Comparison of ENCODE assay signal across 8 cellular contexts in genomic region chr5:180799194-180799593, GRCh38. TPM values are rescaled to one million over a fixed set of nuclear protein-coding genes. Genes with fewer than 3 reads are reported as not detected.
DNase-seq lines count a peak whose midpoint lies in the region; ATAC-seq and TF ChIP-seq lines count a peak whose summit lies in the region.

No MANE protein-coding gene starts in this region.

- H3K4me1 ChIP-seq in BLaER1 treated with 17β-estradiol and CSF1 and Interleukin-3, amounts not matched to agents 10 nM and 100 nM = peaks cover 70 to 89% (median 79%) of the 10 kb centered on the region in 10 experiments
- peaks cover 12% of the 10 kb centered on the region for H3K4me1 ChIP-seq in HEK293 (ENCODE audit: control insufficient read depth, insufficient read depth, low read length)
- H3K4me1 ChIP-seq in lung (ENCODE audit: control insufficient read depth in 2 of 2, insufficient read depth in 2 of 2, low read length in 2 of 2) = peaks cover 29 to 43% of the 10 kb centered on the region in 2 donors

- peak overlapping the region in 3 of 10 experiments; percentile 91 to 96 (median 95); a peak in 5 of 20 replicates for H3K4me3 ChIP-seq in BLaER1 treated with 17β-estradiol and CSF1 and Interleukin-3, amounts not matched to agents 10 nM and 100 nM
- no peak overlapping the region for H3K4me3 ChIP-seq in HEK293 (ENCODE audit: low read depth, low read length)
- no peak overlapping the region for H3K4me3 ChIP-seq in astrocyte of the cerebellum (ENCODE audit: low read depth, low read length)
- no peak overlapping the region for H3K4me3 ChIP-seq in lung

- H3K27me3 ChIP-seq in BLaER1 treated with 17β-estradiol and CSF1 and Interleukin-3, amounts not matched to agents 10 nM and 100 nM = no peaks in the 10 kb centered on the region
- no peaks in the 10 kb centered on the region for H3K27me3 ChIP-seq in lung (ENCODE audit: control insufficient read depth, insufficient read depth)

- H3K9ac ChIP-seq in BLaER1 treated with 17β-estradiol and CSF1 and Interleukin-3, amounts not matched to agents 10 nM and 100 nM = peak overlapping the region in 2 of 11 experiments; percentile 97 to 98; a peak in 5 of 22 replicates

- peak overlapping the region in 5 of 11 experiments; percentile 8 to 100 (median 99); a peak in 2 of 22 replicates for H3K27ac ChIP-seq in BLaER1 treated with 17β-estradiol and CSF1 and Interleukin-3, amounts not matched to agents 10 nM and 100 nM
- H3K27ac ChIP-seq in HEK293 (ENCODE audit: extremely low read depth, low read depth, low read length) (no peak overlapping the region), lung (ENCODE audit: low read depth in 1 of 2, low read length in 1 of 2) (peak overlapping the region in 1 of 2 donors; percentile 44), caudate nucleus (ENCODE audit: low read depth, low read length) (no peak overlapping the region)

- in situ Hi-C loops in astrocyte of the cerebellum (cut with HindIII; ENCODE audit: low sequenced_read_pairs) = no loop called here
- in situ Hi-C loops in GM13977 (cut with MboI; ENCODE audit: low pct_unique_long_range_greater_than_20kb, low sequenced_read_pairs, unreplicated experiment) = no loop called here

- POLR2A ChIA-PET in HEK293 (lab: Yijun Ruan, JAX) = no interaction called here

- peaks cover 79 to 87% (median 81%) of the 10 kb centered on the region in 11 experiments for H4K20me1 ChIP-seq in BLaER1 treated with 17β-estradiol and CSF1 and Interleukin-3, amounts not matched to agents 10 nM and 100 nM

- CTCF ChIA-PET in HEK293 (lab: Yijun Ruan, JAX) = interaction anchor here (0.7 to 4.0 kb wide), 3 partner anchors 14 to 81 kb away, joined by 3 to 26 read pairs (median 3); no protein-coding TSS in a partner anchor

- TF ChIP-seq CTCF in HEK293 (tag by site-specific recombination; IDR thresholded peaks at IDR 0.05) (peak; percentile 56), astrocyte of the cerebellum (IDR thresholded peaks at IDR 0.05; ENCODE audit: low read depth, low read length, missing control alignments) (peak; percentile 19), lung (IDR thresholded peaks at IDR 0.05; ENCODE audit: control extremely low read depth, extremely low read depth) (no peak), GM13977 (IDR thresholded peaks at IDR 0.05; ENCODE audit: extremely low read depth, insufficient read depth, missing control alignments) (no peak)

- DNase-seq in astrocyte of the cerebellum (ENCODE audit: low read depth) = no peak
- peak; percentile 37 for DNase-seq in lung (ENCODE audit: low spot score)
- no peak for DNase-seq in GM13977 (ENCODE audit: low spot score)
- DNase-seq in GM03348 (ENCODE audit: low spot score) = no peak
- no peak for DNase-seq in caudate nucleus (lab: John Stamatoyannopoulos, UW)

- no peak for ATAC-seq in lung (ENCODE audit: insufficient read depth, low FRiP score)
- ATAC-seq in GM18517 (IDR thresholded peaks at IDR 0.05; ENCODE audit: unreplicated experiment) = no peak

- peak overlapping the region; percentile 92 to 99 (median 98) for H3K4me2 ChIP-seq in BLaER1 treated with 17β-estradiol and CSF1 and Interleukin-3, amounts not matched to agents 10 nM and 100 nM

- H3K36me3 ChIP-seq in BLaER1 treated with 17β-estradiol and CSF1 and Interleukin-3, amounts not matched to agents 10 nM and 100 nM = peaks cover 50 to 86% (median 72%) of the 10 kb centered on the region in 11 experiments
- H3K36me3 ChIP-seq in HEK293 (ENCODE audit: control insufficient read depth in 2 of 2, insufficient read depth in 1 of 2, low read length in 2 of 2) (peaks cover 0 to 28% of the 10 kb centered on the region in 2 experiments), lung (ENCODE audit: control insufficient read depth in 2 of 2, insufficient read depth in 2 of 2, low read length in 2 of 2) (peaks cover 0 to 14% of the 10 kb centered on the region in 2 donors)

- H3K9me3 ChIP-seq in BLaER1 treated with 17β-estradiol and CSF1 and Interleukin-3, amounts not matched to agents 10 nM and 100 nM (replicated peaks in 1 of 11) = no peaks in the 10 kb centered on the region
- H3K9me3 ChIP-seq in HEK293 (ENCODE audit: control insufficient read depth, insufficient read depth, low read depth, low read length) (no peaks in the 10 kb centered on the region), lung (ENCODE audit: control insufficient read depth in 2 of 2, insufficient read depth in 1 of 2, low read length in 1 of 2) (no peaks in the 10 kb centered on the region)

- WGBS in lung, 2 donors = 77 to 78% methylated on average over 4 of the region's 4 CpGs

TF ChIP-seq in HEK293, 187 proteins besides CTCF, POLR2A, EP300 and RAD21:
- TF ChIP-seq ZNF2 (tag by site-specific recombination; IDR thresholded peaks at IDR 0.05) (peak; percentile 81), EGR2 (tag by site-specific recombination; IDR thresholded peaks at IDR 0.05; ENCODE audit: low read depth) (peak; percentile 64; the same call in 1 of the 2 replicates), ZFHX2 (tag by site-specific recombination; conservative IDR thresholded peaks at IDR 0.05) (peak; percentile 36; the same call in 1 of the 2 replicates), MEIS1 (CRISPR knock-in tag; IDR thresholded peaks at IDR 0.05; ENCODE audit: borderline replicate concordance) (no peak), ZNF513 (tag by site-specific recombination; IDR thresholded peaks at IDR 0.05) (no peak)
TF ChIP-seq in HEK293: peak in this region for 3.

RNA-seq across cellular contexts. Expression of gene MGAT1, which starts 3.4 kb away (rescaled TPM):
- 100 to 1,000 TPM; 117 to 274 TPM for total RNA-seq in lung
- 100 to 1,000 TPM; 149 to 415 TPM for polyA plus RNA-seq in lung

RNA-seq across cellular contexts. Expression of gene OR2Y1, which starts 59.3 kb away (rescaled TPM):
- total RNA-seq in lung = not detected
- not detected for polyA plus RNA-seq in lung

Comparison
In these comparisons a context has a peak if more than half of its experiments do, and no peak if none do; other contexts are left out.
1. CTCF ChIP-seq: peak in HEK293 (single experiment) and astrocyte of the cerebellum (single experiment); none in lung (single experiment) and GM13977 (single experiment).